Comparison of ENCODE assay signal across 29 cellular contexts in the genomic region with DNA sequence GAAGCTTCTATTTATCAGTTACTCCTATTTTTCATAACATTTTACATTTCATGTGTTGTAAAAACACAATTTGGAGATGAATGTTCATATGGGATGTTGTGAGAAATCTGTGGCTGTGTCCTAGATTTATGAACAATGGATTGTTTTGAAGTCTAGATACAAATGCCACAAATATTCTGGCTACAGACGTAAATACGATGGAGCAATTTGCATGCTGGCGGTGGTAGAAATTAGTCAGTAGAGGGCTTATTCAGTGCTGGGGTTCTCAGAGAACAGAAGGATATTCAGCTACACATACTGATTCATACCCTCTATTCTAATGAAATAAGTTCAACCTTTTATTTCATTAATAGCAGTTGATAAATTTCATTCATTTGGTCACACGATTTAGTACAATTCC. TPM values are rescaled to one million over a fixed set of nuclear protein-coding genes. Genes with fewer than 3 reads are reported as not detected.
DNase-seq lines count a peak whose midpoint lies in the region; ATAC-seq and TF ChIP-seq lines count a peak whose summit lies in the region.
"Had no signal": no experiment of that assay in that cellular context is flagged by ENCODE, and none has a peak within 500 bp of the region (broad histone marks: within the 10 kb centered on the region; RNA-seq: fewer than 3 reads in every experiment).

No MANE protein-coding gene starts in this region.

- H3K4me2 ChIP-seq in GM23248 (ENCODE audit: unreplicated experiment) = peak overlapping the region; percentile 45
- H3K4me2 ChIP-seq in mammary epithelial cell (ENCODE audit: insufficient read depth, low read depth, low read length) = peak overlapping the region; percentile 34
- H3K4me2 ChIP-seq in mesenchymal stem cell (ENCODE audit: low read length, poor library complexity, severe bottlenecking) = no peak overlapping the region
- H3K4me2 ChIP-seq: KMS-11 had no signal

- peaks cover 44% of the 10 kb centered on the region for H3F3A ChIP-seq in GM23248 (ENCODE audit: insufficient read depth)

- H3K4me3 Mint-ChIP-seq in mesothelial cell of epicardium = no peak overlapping the region
- H3K4me3 Mint-ChIP-seq: activated naive CD4-positive, alpha-beta T cell treated with anti-CD3 and anti-CD28 coated beads for 36 hours; activated T-cell treated with anti-CD3 and anti-CD28 coated beads, Interleukin-2, amount 50 U/mL, for 72 hours; central memory CD8-positive, alpha-beta T cell; nephron progenitor cell; T-helper 17 cell had no signal

- no peak overlapping the region for H2BK120ac ChIP-seq in mesenchymal stem cell (ENCODE audit: low read depth, low read length)

- no peak for TF ChIP-seq CTCF in mammary epithelial cell (conservative IDR thresholded peaks at IDR 0.05 in 1 of 2, IDR thresholded peaks at IDR 0.05 in 1 of 2; ENCODE audit: extremely low read depth in 1 of 2, insufficient read depth in 1 of 2, low read depth in 1 of 2, low read length in 2 of 2)
- no peak for TF ChIP-seq CTCF in mesothelial cell of epicardium (IDR thresholded peaks at IDR 0.05; ENCODE audit: unreplicated experiment)

- no peak overlapping the region for H4K91ac ChIP-seq in mesenchymal stem cell (ENCODE audit: low read length)

- no peak overlapping the region for H2AK5ac ChIP-seq in mesenchymal stem cell (ENCODE audit: low read length, severe bottlenecking)

- H3K79me1 ChIP-seq in mesenchymal stem cell (replicated peaks; ENCODE audit: low read length, poor library complexity, severe bottlenecking) = no peaks in the 10 kb centered on the region

- no peak overlapping the region for H3K27ac Mint-ChIP-seq in mesothelial cell of epicardium
- H3K27ac Mint-ChIP-seq: activated naive CD4-positive, alpha-beta T cell treated with anti-CD3 and anti-CD28 coated beads for 36 hours; activated T-cell treated with anti-CD3 and anti-CD28 coated beads, Interleukin-2, amount 50 U/mL, for 72 hours; nephron progenitor cell; T-helper 17 cell had no signal

- H2AFZ ChIP-seq in GM23248 (no peak overlapping the region), mammary epithelial cell (ENCODE audit: low read depth, low read length) (no peak overlapping the region), mesenchymal stem cell (ENCODE audit: low read depth, low read length) (no peak overlapping the region)

- H3K9me2 ChIP-seq in GM23248 (ENCODE audit: insufficient read depth) = no peaks in the 10 kb centered on the region

- peaks cover 59% of the 10 kb centered on the region for H3K4me1 ChIP-seq in GM23248 (ENCODE audit: insufficient read depth)
- peaks cover 65% of the 10 kb centered on the region for H3K4me1 ChIP-seq in mammary epithelial cell (ENCODE audit: insufficient read depth, low read length)
- H3K4me1 ChIP-seq in mesenchymal stem cell (ENCODE audit: control insufficient read depth, insufficient read depth, low read depth, low read length) = no peaks in the 10 kb centered on the region
- H3K4me1 ChIP-seq: thyroid gland had no signal

- ATAC-seq in GM18867 (IDR thresholded peaks at IDR 0.05; ENCODE audit: unreplicated experiment) = no peak
- ATAC-seq: activated T-cell treated with anti-CD3 and anti-CD28 coated beads, Interleukin-2, amount 50 U/mL, for 72 hours; Panc1; stimulated activated naive CD8-positive, alpha-beta T cell treated with anti-CD3 and anti-CD28 coated beads, Interleukin-15, Interleukin-2, amounts not matched to agents 100 U/mL and 50 U/mL, for 24 hours; T-helper 17 cell had no signal

- no peaks in the 10 kb centered on the region for H3K36me3 Mint-ChIP-seq in mesothelial cell of epicardium

- no peaks in the 10 kb centered on the region for H3K9me3 Mint-ChIP-seq in mesothelial cell of epicardium
- H3K9me3 Mint-ChIP-seq: activated naive CD4-positive, alpha-beta T cell treated with anti-CD3 and anti-CD28 coated beads for 36 hours; central memory CD8-positive, alpha-beta T cell; nephron progenitor cell had no signal

- no peak overlapping the region for H3K14ac ChIP-seq in mesenchymal stem cell (ENCODE audit: low read length in 2 of 2)

- H3K4ac ChIP-seq in mesenchymal stem cell (ENCODE audit: low read depth in 1 of 2, low read length in 2 of 2) = no peak overlapping the region

- CTCF ChIA-PET in mammary epithelial cell (lab: Charles Lee; ENCODE audit: low non-redundant PET) = no interaction called here

- no peak overlapping the region for H3K18ac ChIP-seq in mesenchymal stem cell (ENCODE audit: low read depth in 1 of 2, low read length in 2 of 2)

- H3K23ac ChIP-seq in mesenchymal stem cell (ENCODE audit: low read length in 2 of 2) = no peak overlapping the region

- H3K9ac ChIP-seq in GM23248 (peak overlapping the region; percentile 81), mammary epithelial cell (ENCODE audit: insufficient read depth, low read length) (no peak overlapping the region), mesenchymal stem cell (ENCODE audit: low read length) (no peak overlapping the region)
- H3K9ac ChIP-seq: KMS-11 had no signal

- H3K79me2 ChIP-seq in GM23248 (ENCODE audit: insufficient read depth) (no peaks in the 10 kb centered on the region), mammary epithelial cell (ENCODE audit: insufficient read depth, low read length) (no peaks in the 10 kb centered on the region)

- peaks cover 24% of the 10 kb centered on the region for H3K27me3 Mint-ChIP-seq in mesothelial cell of epicardium (ENCODE audit: low read depth)
- H3K27me3 Mint-ChIP-seq: T-helper 17 cell had no signal

- no peak overlapping the region for H2BK15ac ChIP-seq in mesenchymal stem cell (ENCODE audit: low read depth, poor library complexity, severe bottlenecking)

- H2BK5ac ChIP-seq in mesenchymal stem cell (ENCODE audit: low read depth, low read length, poor library complexity, severe bottlenecking) = no peak overlapping the region

- H3K27ac ChIP-seq in GM23248 (peak overlapping the region; percentile 98), mammary epithelial cell (ENCODE audit: insufficient read depth, low read depth, low read length) (peak overlapping the region; percentile 89), mesenchymal stem cell (ENCODE audit: low read length, poor library complexity, severe bottlenecking) (no peak overlapping the region)
- H3K27ac ChIP-seq: KMS-11, sigmoid colon, SJSA1, thyroid gland had no signal

- WGBS in GM23248 (ENCODE audit: low coverage in 1 of 2, low lambda C conversion rate in 2 of 2, missing lambda C conversion rate in 2 of 2), 2 experiments = 39 to 42% methylated on average over 4 of the region's 4 CpGs
- 17% methylated on average over 4 of the region's 4 CpGs for WGBS in mammary epithelial cell (ENCODE audit: low coverage, missing lambda C conversion rate)
- WGBS in mesenchymal stem cell = 100% methylated on average over 1 of the region's 4 CpGs

- H3K4me3 ChIP-seq in GM23248 = peak overlapping the region; percentile 29
- H3K4me3 ChIP-seq in mammary epithelial cell (replicated peaks in 1 of 3; ENCODE audit: insufficient read depth in 1 of 3, low read depth in 2 of 3, low read length in 3 of 3) = no peak overlapping the region
- H3K4me3 ChIP-seq in mesenchymal stem cell (ENCODE audit: insufficient read depth in 1 of 2, low read depth in 1 of 2, low read length in 2 of 2) = no peak overlapping the region
- H3K4me3 ChIP-seq: HAP-1, sigmoid colon, SJSA1, thyroid gland had no signal

- H3K4me1 Mint-ChIP-seq in mesothelial cell of epicardium = peaks cover 30% of the 10 kb centered on the region
- H3K4me1 Mint-ChIP-seq: central memory CD8-positive, alpha-beta T cell; nephron progenitor cell; T-helper 17 cell had no signal

- BruUV-seq in mammary epithelial cell (replicated peaks; lab: Mats Ljungman, UMichigan) = no TSS peak

- H3K9me3 ChIP-seq in GM23248 (ENCODE audit: low read depth) = no peaks in the 10 kb centered on the region
- no peaks in the 10 kb centered on the region for H3K9me3 ChIP-seq in mammary epithelial cell (replicated peaks; ENCODE audit: insufficient read depth, low read length)
- H3K9me3 ChIP-seq in mesenchymal stem cell (ENCODE audit: control insufficient read depth, low read length) = peaks cover 4% of the 10 kb centered on the region
- H3K9me3 ChIP-seq: HAP-1, sigmoid colon, SJSA1, thyroid gland had no signal

- H2BK12ac ChIP-seq in mesenchymal stem cell (ENCODE audit: low read length in 2 of 2) = no peak overlapping the region

- intact Hi-C loops in mammary epithelial cell (cut with micrococcal nuclease) = loop anchor here (5.0 to 10.0 kb wide), 3 partner anchors 346 to 851 kb away; partner anchors contain the start of genes BAG3 and WDR11

- H3K36me3 ChIP-seq in GM23248 (ENCODE audit: low read depth) = no peaks in the 10 kb centered on the region
- H3K36me3 ChIP-seq in mammary epithelial cell (ENCODE audit: insufficient read depth, low read length) = no peaks in the 10 kb centered on the region
- no peaks in the 10 kb centered on the region for H3K36me3 ChIP-seq in mesenchymal stem cell (ENCODE audit: control insufficient read depth in 1 of 2, insufficient read depth in 2 of 2, low read depth in 1 of 2, low read length in 2 of 2)
- H3K36me3 ChIP-seq: HAP-1, sigmoid colon, thyroid gland had no signal

- in situ Hi-C loops in GM23248 (cut with MboI) (no loop called here), mammary epithelial cell (cut with MboI; ENCODE audit: low sequenced_read_pairs in 2 of 2) (no loop called here)

- DNase-seq in GM23248 (peak; percentile 93), mammary epithelial cell (peak; percentile 92), foreskin melanocyte (peak; percentile 96), mesothelial cell of epicardium (ENCODE audit: low spot score in 2 of 2, unreplicated experiment in 2 of 2) (no peak), SHP77 treated with DMSO at 0.1 percent for 48 hours (lab: John Stamatoyannopoulos, UW) (no peak), mesenchymal stem cell (no peak)
- DNase-seq: activated CD4-positive, alpha-beta T cell treated with anti-CD3 and anti-CD28 coated beads for 48 hours; activated naive CD4-positive, alpha-beta T cell treated with anti-CD3 and anti-CD28 coated beads for 36 hours; activated T-cell treated with anti-CD3 and anti-CD28 coated beads, Interleukin-2, amount 50 U/mL, for 72 hours; AML-193; DMS53; GF-D8; MV-4-11; NCI-H1694 treated with DMSO at 0.1 percent for 48 hours; NCI-H2171 treated with DMSO at 0.1 percent for 48 hours; NCI-H524; nephron progenitor cell; sigmoid colon; stimulated activated CD4-positive, alpha-beta T cell treated with anti-CD3 and anti-CD28 coated beads, Interleukin-15, amount 100 ng/mL, for 24 hours; stimulated activated naive CD8-positive, alpha-beta T cell treated with anti-CD3 and anti-CD28 coated beads, Interleukin-15, Interleukin-2, amounts not matched to agents 100 U/mL and 50 U/mL, for 24 hours; T-helper 17 cell; thyroid gland had no signal

- no peak overlapping the region for H4K8ac ChIP-seq in mesenchymal stem cell (ENCODE audit: low read length)

- no peaks in the 10 kb centered on the region for H3K27me3 ChIP-seq in GM23248 (replicated peaks; ENCODE audit: insufficient read depth)
- H3K27me3 ChIP-seq in mammary epithelial cell (ENCODE audit: insufficient read depth, low read length) = no peaks in the 10 kb centered on the region
- no peaks in the 10 kb centered on the region for H3K27me3 ChIP-seq in mesenchymal stem cell (ENCODE audit: control insufficient read depth in 1 of 2, insufficient read depth in 1 of 2, low read length in 2 of 2)
- H3K27me3 ChIP-seq: sigmoid colon, SJSA1, thyroid gland had no signal

- dilution Hi-C loops in mammary epithelial cell (cut with HindIII; ENCODE audit: low sequenced_read_pairs) = no loop called here

- H4K20me1 ChIP-seq in GM23248 (ENCODE audit: insufficient read depth) (no peaks in the 10 kb centered on the region), mammary epithelial cell (ENCODE audit: insufficient read depth, low read length) (no peaks in the 10 kb centered on the region)

RNA-seq across cellular contexts. Expression of gene PLPP4, which starts 48.8 kb away (rescaled TPM):
- total RNA-seq in GM23248 (2014; rRNA removed; shearing (Covaris generic)) = 22.5 and 30.0 TPM in 2 replicates
- 32.1 and 34.4 TPM in 2 replicates for polyA plus RNA-seq in GM23248 (2016; fragmentation: Nextera tagmentation; extraction: Ambion mirVana)
- 10 to 100 TPM in 1 of 2 donors, under 1 TPM in 1; 0.35 to 10.3 TPM for total RNA-seq in mammary epithelial cell
- 0.39 TPM for polyA plus RNA-seq in mammary epithelial cell
- not detected for polyA minus RNA-seq in mammary epithelial cell
- 7.4 to 8.8 TPM (median 8.7 TPM) in 3 replicates for total RNA-seq in mesothelial cell of epicardium
- 10.2 TPM for polyA plus RNA-seq in mesenchymal stem cell (2013, experiment 1 of 2)
- 10.0 TPM for polyA plus RNA-seq in mesenchymal stem cell (2013, experiment 2 of 2)
- total RNA-seq: activated naive CD4-positive, alpha-beta T cell treated with anti-CD3 and anti-CD28 coated beads for 36 hours; activated T-cell treated with anti-CD3 and anti-CD28 coated beads, Interleukin-2, amount 50 U/mL, for 72 hours; dermis microvascular lymphatic vessel endothelial cell; T-helper 17 cell had no signal

Comparison
In these comparisons a context has a peak if more than half of its experiments do, and no peak if none do; other contexts are left out.
1. DNase-seq: peak in GM23248 (single experiment), mammary epithelial cell (single experiment) and foreskin melanocyte (single experiment); none in mesothelial cell of epicardium (0 of 2), SHP77 treated with DMSO at 0.1 percent for 48 hours (single experiment) and mesenchymal stem cell (single experiment).